28 cellular contexts compared by ENCODE assay signal in genomic region chr7:55575733-55576132, GRCh38. TPM values are rescaled to one million over a fixed set of nuclear protein-coding genes. Genes with fewer than 3 reads are reported as not detected.
DNase-seq lines count a peak whose midpoint lies in the region; ATAC-seq and TF ChIP-seq lines count a peak whose summit lies in the region.
"Had no signal": no experiment of that assay in that cellular context is flagged by ENCODE, and none has a peak within 500 bp of the region (broad histone marks: within the 10 kb centered on the region; RNA-seq: fewer than 3 reads in every experiment).

No MANE protein-coding gene starts in this region.

- no peak overlapping the region for H3K27ac ChIP-seq in CD4-positive, alpha-beta memory T cell (ENCODE audit: low read depth, low read length)
- peak overlapping the region; percentile 91 for H3K27ac ChIP-seq in psoas muscle
- H3K27ac ChIP-seq: BLaER1, KMS-11, Peyer's patch had no signal

- POLR2A ChIA-PET in CD4-positive, alpha-beta memory T cell (lab: Charles Lee; ENCODE audit: partially characterized antibody): no interaction called here

- no peaks in the 10 kb centered on the region for H3K9me3 Mint-ChIP-seq in activated T-cell treated with anti-CD3 and anti-CD28 coated beads, Interleukin-2, amount 50 U/mL, for 72 hours
- H3K9me3 Mint-ChIP-seq in activated T-cell treated with anti-CD3 and anti-CD28 coated beads, Interleukin-2, amount 50 U/mL, for 24 hours: no peaks in the 10 kb centered on the region
- peaks cover 0 to 2% (median 0%) of the 10 kb centered on the region in 8 donors for H3K9me3 Mint-ChIP-seq in CD4-positive, alpha-beta memory T cell
- H3K9me3 Mint-ChIP-seq in activated T-helper 1 cell treated with anti-CD3 and anti-CD28 coated beads, Interleukin-12 subunit alpha, Interleukin-12 subunit beta, Interleukin-2, Interleukin-4 antibody, amounts not matched to agents 30 ng/mL and 10 ng/mL and 1 ng/mL, durations not matched to agents 14 hours and 24 hours and 36 hours: peaks cover 5% of the 10 kb centered on the region
- H3K9me3 Mint-ChIP-seq: CD8-positive, alpha-beta memory T cell; HFFc6 had no signal

- TF ChIP-seq CTCF in psoas muscle (IDR thresholded peaks at IDR 0.05): no peak

- peaks cover 43% of the 10 kb centered on the region for H3K4me1 Mint-ChIP-seq in activated T-cell treated with anti-CD3 and anti-CD28 coated beads, Interleukin-2, amount 50 U/mL, for 72 hours (ENCODE audit: low read depth)
- peaks cover 37% of the 10 kb centered on the region for H3K4me1 Mint-ChIP-seq in activated T-cell treated with anti-CD3 and anti-CD28 coated beads, Interleukin-2, amount 50 U/mL, for 24 hours (ENCODE audit: low read depth)
- peaks cover 23 to 40% (median 30%) of the 10 kb centered on the region in 4 donors for H3K4me1 Mint-ChIP-seq in CD4-positive, alpha-beta memory T cell
- peaks cover 49% of the 10 kb centered on the region for H3K4me1 Mint-ChIP-seq in activated T-helper 1 cell treated with anti-CD3 and anti-CD28 coated beads, Interleukin-12 subunit alpha, Interleukin-12 subunit beta, Interleukin-2, Interleukin-4 antibody, amounts not matched to agents 30 ng/mL and 10 ng/mL and 1 ng/mL, durations not matched to agents 14 hours and 24 hours and 36 hours (ENCODE audit: low read depth)

- no peak overlapping the region for H3K4me3 ChIP-seq in CD4-positive, alpha-beta memory T cell (ENCODE audit: low read length in 2 of 2)
- no peak overlapping the region for H3K4me3 ChIP-seq in psoas muscle
- H3K4me3 ChIP-seq: BLaER1, GM12878, HAP-1, Peyer's patch had no signal

- H3K9me3 ChIP-seq in CD4-positive, alpha-beta memory T cell (ENCODE audit: control insufficient read depth in 1 of 2, low read length in 2 of 2): no peaks in the 10 kb centered on the region
- H3K9me3 ChIP-seq in psoas muscle: no peaks in the 10 kb centered on the region
- H3K9me3 ChIP-seq: BLaER1, HAP-1, Peyer's patch had no signal

- no peaks in the 10 kb centered on the region for H3K27me3 ChIP-seq in CD4-positive, alpha-beta memory T cell (ENCODE audit: insufficient read depth, low read length)
- no peaks in the 10 kb centered on the region for H3K27me3 ChIP-seq in psoas muscle (ENCODE audit: insufficient read depth in 3 of 3, low read length in 2 of 3)
- H3K27me3 ChIP-seq: BLaER1, Peyer's patch had no signal

- H3K36me3 Mint-ChIP-seq in activated T-cell treated with anti-CD3 and anti-CD28 coated beads, Interleukin-2, amount 50 U/mL, for 72 hours (ENCODE audit: insufficient read depth in 2 of 2): peaks cover 0 to 6% of the 10 kb centered on the region in 2 donors
- peaks cover 7% of the 10 kb centered on the region for H3K36me3 Mint-ChIP-seq in activated T-cell treated with anti-CD3 and anti-CD28 coated beads, Interleukin-2, amount 50 U/mL, for 24 hours (ENCODE audit: low read depth)
- peaks cover 0 to 12% of the 10 kb centered on the region in 2 donors for H3K36me3 Mint-ChIP-seq in CD4-positive, alpha-beta memory T cell
- H3K36me3 Mint-ChIP-seq in activated T-helper 1 cell treated with anti-CD3 and anti-CD28 coated beads, Interleukin-12 subunit alpha, Interleukin-12 subunit beta, Interleukin-2, Interleukin-4 antibody, amounts not matched to agents 30 ng/mL and 10 ng/mL and 1 ng/mL, durations not matched to agents 14 hours and 24 hours and 36 hours (ENCODE audit: low read depth): peaks cover 11% of the 10 kb centered on the region

- peak overlapping the region; percentile 10 to 33 for H3K4me3 Mint-ChIP-seq in activated T-cell treated with anti-CD3 and anti-CD28 coated beads, Interleukin-2, amount 50 U/mL, for 72 hours
- H3K4me3 Mint-ChIP-seq in activated T-cell treated with anti-CD3 and anti-CD28 coated beads, Interleukin-2, amount 50 U/mL, for 24 hours: no peak overlapping the region
- peak overlapping the region in 2 of 8 donors; percentile 0 to 42 for H3K4me3 Mint-ChIP-seq in CD4-positive, alpha-beta memory T cell
- H3K4me3 Mint-ChIP-seq in activated T-helper 1 cell treated with anti-CD3 and anti-CD28 coated beads, Interleukin-12 subunit alpha, Interleukin-12 subunit beta, Interleukin-2, Interleukin-4 antibody, amounts not matched to agents 30 ng/mL and 10 ng/mL and 1 ng/mL, durations not matched to agents 14 hours and 24 hours and 36 hours: no peak overlapping the region
- H3K4me3 Mint-ChIP-seq: HFFc6 had no signal

- no peaks in the 10 kb centered on the region for H3K36me3 ChIP-seq in CD4-positive, alpha-beta memory T cell (ENCODE audit: insufficient read depth, low read length)
- no peaks in the 10 kb centered on the region for H3K36me3 ChIP-seq in psoas muscle (ENCODE audit: insufficient read depth in 1 of 2, low read depth in 1 of 2)
- H3K36me3 ChIP-seq: BLaER1, HAP-1, Peyer's patch had no signal

- no peak for ATAC-seq in activated T-cell treated with anti-CD3 and anti-CD28 coated beads, Interleukin-2, amount 50 U/mL, for 72 hours (replicated peaks in 1 of 2)
- ATAC-seq in psoas muscle: no peak
- ATAC-seq: GM12878 had no signal

- CTCF ChIA-PET in CD4-positive, alpha-beta memory T cell (lab: Charles Lee; ENCODE audit: partially characterized antibody): interaction anchor here (1.4 kb wide), 1 partner anchor 8 kb away, joined by 3 read pairs; no protein-coding TSS in a partner anchor

- DNase-seq in activated T-cell treated with anti-CD3 and anti-CD28 coated beads, Interleukin-2, amount 50 U/mL, for 72 hours: no peak
- no peak for DNase-seq in activated T-cell treated with anti-CD3 and anti-CD28 coated beads, Interleukin-2, amount 50 U/mL, for 24 hours
- DNase-seq in CD4-positive, alpha-beta memory T cell: no peak
- DNase-seq in activated T-helper 1 cell treated with anti-CD3 and anti-CD28 coated beads, Interleukin-12 subunit alpha, Interleukin-12 subunit beta, Interleukin-2, Interleukin-4 antibody, amounts not matched to agents 30 ng/mL and 10 ng/mL and 1 ng/mL, durations not matched to agents 14 hours and 24 hours and 36 hours (ENCODE audit: low spot score): no peak
- no peak for DNase-seq in psoas muscle
- DNase-seq in NCI-H2081 treated with DMSO at 0.1 percent for 48 hours (lab: John Stamatoyannopoulos, UW): no peak
- DNase-seq in hippocampal formation (lab: John Stamatoyannopoulos, UW): no peak
- no peak for DNase-seq in effector CD4-positive, alpha-beta T cell
- DNase-seq: CD8-positive, alpha-beta memory T cell; DMS 273 treated with DMSO at 0.1 percent for 48 hours; DMS79; EL; GDM1; GOT3; HFFc6; IMR-90; NCI-H1048; NCI-H1417; NCI-H1694; NCI-H2029 treated with DMSO at 0.1 percent for 48 hours; NCI-H2227 treated with DMSO at 0.1 percent for 48 hours; NCI-H69; Peyer's patch; SHP77 treated with DMSO at 0.1 percent for 48 hours had no signal

- intact Hi-C loops in CD4-positive, alpha-beta memory T cell (cut with micrococcal nuclease): loop anchor here (10.0 kb wide), 1 partner anchor 821 kb away; the partner anchor contains the start of gene SEC61G
- intact Hi-C loops in activated T-helper 1 cell treated with anti-CD3 and anti-CD28 coated beads, Interleukin-12 subunit alpha, Interleukin-12 subunit beta, Interleukin-2, Interleukin-4 antibody, amounts not matched to agents 30 ng/mL and 10 ng/mL and 1 ng/mL, durations not matched to agents 14 hours and 24 hours and 36 hours (cut with micrococcal nuclease): loop anchor here (10.0 kb wide), 1 partner anchor 309 kb away; the partner anchor contains the start of gene ZNF713
- intact Hi-C loops in psoas muscle (cut with DNase I): no loop called here

- no peak overlapping the region for H3K27ac Mint-ChIP-seq in activated T-cell treated with anti-CD3 and anti-CD28 coated beads, Interleukin-2, amount 50 U/mL, for 72 hours
- H3K27ac Mint-ChIP-seq in activated T-cell treated with anti-CD3 and anti-CD28 coated beads, Interleukin-2, amount 50 U/mL, for 24 hours: no peak overlapping the region
- peak overlapping the region in 6 of 7 donors; percentile 26 to 89 (median 42) for H3K27ac Mint-ChIP-seq in CD4-positive, alpha-beta memory T cell
- H3K27ac Mint-ChIP-seq in activated T-helper 1 cell treated with anti-CD3 and anti-CD28 coated beads, Interleukin-12 subunit alpha, Interleukin-12 subunit beta, Interleukin-2, Interleukin-4 antibody, amounts not matched to agents 30 ng/mL and 10 ng/mL and 1 ng/mL, durations not matched to agents 14 hours and 24 hours and 36 hours: peak overlapping the region; percentile 50
- H3K27ac Mint-ChIP-seq: HFFc6 had no signal

- peaks cover 25% of the 10 kb centered on the region for H3K4me1 ChIP-seq in CD4-positive, alpha-beta memory T cell (ENCODE audit: insufficient read depth, low read length)
- H3K4me1 ChIP-seq in psoas muscle: peaks cover 26% of the 10 kb centered on the region

- H3K27me3 Mint-ChIP-seq in activated T-cell treated with anti-CD3 and anti-CD28 coated beads, Interleukin-2, amount 50 U/mL, for 72 hours (ENCODE audit: low read depth): no peaks in the 10 kb centered on the region
- H3K27me3 Mint-ChIP-seq in activated T-cell treated with anti-CD3 and anti-CD28 coated beads, Interleukin-2, amount 50 U/mL, for 24 hours: no peaks in the 10 kb centered on the region
- H3K27me3 Mint-ChIP-seq in CD4-positive, alpha-beta memory T cell: no peaks in the 10 kb centered on the region
- H3K27me3 Mint-ChIP-seq in activated T-helper 1 cell treated with anti-CD3 and anti-CD28 coated beads, Interleukin-12 subunit alpha, Interleukin-12 subunit beta, Interleukin-2, Interleukin-4 antibody, amounts not matched to agents 30 ng/mL and 10 ng/mL and 1 ng/mL, durations not matched to agents 14 hours and 24 hours and 36 hours (ENCODE audit: insufficient read depth): no peaks in the 10 kb centered on the region
- H3K27me3 Mint-ChIP-seq: CD8-positive, alpha-beta memory T cell had no signal

- WGBS in psoas muscle, 3 donors: 92 to 94% (median 93%) methylated on average over 4 of the region's 4 CpGs

RNA-seq across cellular contexts. Expression of gene VOPP1, which starts 3.4 kb away (rescaled TPM):
- total RNA-seq in activated T-cell treated with anti-CD3 and anti-CD28 coated beads, Interleukin-2, amount 50 U/mL, for 72 hours: 10 to 100 TPM; 90.8 to 91.1 TPM
- total RNA-seq in CD4-positive, alpha-beta memory T cell: 10 to 100 TPM; 91.0 to 98.7 TPM
- polyA plus RNA-seq in CD4-positive, alpha-beta memory T cell: 10 to 100 TPM; 43.0 to 90.4 TPM
- 96.3 and 102 TPM in 2 replicates for total RNA-seq in activated T-helper 1 cell treated with anti-CD3 and anti-CD28 coated beads, Interleukin-12 subunit alpha, Interleukin-12 subunit beta, Interleukin-2, Interleukin-4 antibody, amounts not matched to agents 30 ng/mL and 10 ng/mL and 1 ng/mL, durations not matched to agents 14 hours and 24 hours and 36 hours
- total RNA-seq in psoas muscle: 10 to 100 TPM; 21.6 to 31.9 (median 30.5) TPM
- 10 to 100 TPM; 16.3 to 45.7 (median 19.5) TPM for polyA plus RNA-seq in psoas muscle

Comparison
In these comparisons a context has a peak if more than half of its experiments do, and no peak if none do; other contexts are left out.
1. H3K4me3 Mint-ChIP-seq: peak in activated T-cell treated with anti-CD3 and anti-CD28 coated beads, Interleukin-2, amount 50 U/mL, for 72 hours (2 of 2); none in activated T-cell treated with anti-CD3 and anti-CD28 coated beads, Interleukin-2, amount 50 U/mL, for 24 hours (single experiment) and activated T-helper 1 cell treated with anti-CD3 and anti-CD28 coated beads, Interleukin-12 subunit alpha, Interleukin-12 subunit beta, Interleukin-2, Interleukin-4 antibody, amounts not matched to agents 30 ng/mL and 10 ng/mL and 1 ng/mL, durations not matched to agents 14 hours and 24 hours and 36 hours (single experiment).
2. H3K27ac Mint-ChIP-seq: peak in CD4-positive, alpha-beta memory T cell (6 of 7) and activated T-helper 1 cell treated with anti-CD3 and anti-CD28 coated beads, Interleukin-12 subunit alpha, Interleukin-12 subunit beta, Interleukin-2, Interleukin-4 antibody, amounts not matched to agents 30 ng/mL and 10 ng/mL and 1 ng/mL, durations not matched to agents 14 hours and 24 hours and 36 hours (single experiment); none in activated T-cell treated with anti-CD3 and anti-CD28 coated beads, Interleukin-2, amount 50 U/mL, for 72 hours (single experiment) and activated T-cell treated with anti-CD3 and anti-CD28 coated beads, Interleukin-2, amount 50 U/mL, for 24 hours (single experiment).
3. intact Hi-C loops: an anchor here in CD4-positive, alpha-beta memory T cell (10.0 kb wide) and activated T-helper 1 cell treated with anti-CD3 and anti-CD28 coated beads, Interleukin-12 subunit alpha, Interleukin-12 subunit beta, Interleukin-2, Interleukin-4 antibody, amounts not matched to agents 30 ng/mL and 10 ng/mL and 1 ng/mL, durations not matched to agents 14 hours and 24 hours and 36 hours (10.0 kb wide); none called in psoas muscle.